In the genomic region with DNA sequence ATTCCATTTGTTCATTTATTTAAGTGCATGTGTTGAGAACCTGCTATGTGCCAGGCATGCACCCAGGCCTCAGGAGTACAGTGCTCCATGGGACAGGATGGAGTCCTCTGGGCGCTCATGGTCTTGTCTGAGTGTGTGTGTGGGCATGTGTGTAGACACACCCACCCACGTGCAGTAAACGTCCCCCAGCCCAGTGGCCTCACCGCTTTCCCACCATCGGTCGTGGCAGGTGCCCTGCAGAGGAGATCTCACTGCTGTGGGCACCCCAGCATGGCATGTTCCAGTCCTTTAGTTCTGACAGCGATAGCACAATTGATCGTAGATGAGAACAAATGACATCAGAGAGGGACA, we compare ENCODE assay signal across 1 cellular context.
TF ChIP-seq lines count a peak whose summit lies in the region.

No MANE protein-coding gene starts in this region.

TF ChIP-seq in HCT116, 20 proteins besides CTCF, POLR2A, EP300 and RAD21 (continued from another document):
- TF ChIP-seq, protein P1, sequence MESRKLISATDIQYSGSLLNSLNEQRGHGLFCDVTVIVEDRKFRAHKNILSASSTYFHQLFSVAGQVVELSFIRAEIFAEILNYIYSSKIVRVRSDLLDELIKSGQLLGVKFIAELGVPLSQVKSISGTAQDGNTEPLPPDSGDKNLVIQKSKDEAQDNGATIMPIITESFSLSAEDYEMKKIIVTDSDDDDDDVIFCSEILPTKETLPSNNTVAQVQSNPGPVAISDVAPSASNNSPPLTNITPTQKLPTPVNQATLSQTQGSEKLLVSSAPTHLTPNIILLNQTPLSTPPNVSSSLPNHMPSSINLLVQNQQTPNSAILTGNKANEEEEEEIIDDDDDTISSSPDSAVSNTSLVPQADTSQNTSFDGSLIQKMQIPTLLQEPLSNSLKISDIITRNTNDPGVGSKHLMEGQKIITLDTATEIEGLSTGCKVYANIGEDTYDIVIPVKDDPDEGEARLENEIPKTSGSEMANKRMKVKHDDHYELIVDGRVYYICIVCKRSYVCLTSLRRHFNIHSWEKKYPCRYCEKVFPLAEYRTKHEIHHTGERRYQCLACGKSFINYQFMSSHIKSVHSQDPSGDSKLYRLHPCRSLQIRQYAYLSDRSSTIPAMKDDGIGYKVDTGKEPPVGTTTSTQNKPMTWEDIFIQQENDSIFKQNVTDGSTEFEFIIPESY (IDR thresholded peaks at IDR 0.05; ENCODE audit: extremely low read depth, insufficient replicate concordance, low read length): no peak
- no peak for TF ChIP-seq CBX3 (IDR thresholded peaks at IDR 0.05; ENCODE audit: low read depth)
- no peak for TF ChIP-seq POLR2AphosphoS5 (IDR thresholded peaks at IDR 0.05; ENCODE audit: low read depth, low read length)
- no peak for TF ChIP-seq ATF3 (IDR thresholded peaks at IDR 0.05)
- no peak for TF ChIP-seq SRF (IDR thresholded peaks at IDR 0.05; ENCODE audit: low read depth)
- TF ChIP-seq ZFX (IDR thresholded peaks at IDR 0.05): no peak
- TF ChIP-seq ELF1 (IDR thresholded peaks at IDR 0.05; ENCODE audit: borderline replicate concordance, low read depth): no peak
- TF ChIP-seq SIN3A (IDR thresholded peaks at IDR 0.05; ENCODE audit: low read depth): no peak
- no peak for TF ChIP-seq FOSL1 (IDR thresholded peaks at IDR 0.05; ENCODE audit: low read depth)
- TF ChIP-seq EGR1 (IDR thresholded peaks at IDR 0.05; ENCODE audit: low read depth): no peak
- no peak for TF ChIP-seq ZNF274 (IDR thresholded peaks at IDR 0.05; ENCODE audit: low read depth, low read length)
- no peak for TF ChIP-seq JUND (IDR thresholded peaks at IDR 0.05)
- TF ChIP-seq EZH2 (IDR thresholded peaks at IDR 0.05): no peak
- no peak for TF ChIP-seq CEBPB (IDR thresholded peaks at IDR 0.05; ENCODE audit: low read depth)
- TF ChIP-seq REST (IDR thresholded peaks at IDR 0.05; ENCODE audit: low read depth): no peak
- no peak for TF ChIP-seq YY1 (IDR thresholded peaks at IDR 0.05; ENCODE audit: extremely low read depth, insufficient replicate concordance, low read depth, low read length)
- no peak for TF ChIP-seq SP1 (IDR thresholded peaks at IDR 0.05; ENCODE audit: low read depth)
- TF ChIP-seq, protein P2, sequence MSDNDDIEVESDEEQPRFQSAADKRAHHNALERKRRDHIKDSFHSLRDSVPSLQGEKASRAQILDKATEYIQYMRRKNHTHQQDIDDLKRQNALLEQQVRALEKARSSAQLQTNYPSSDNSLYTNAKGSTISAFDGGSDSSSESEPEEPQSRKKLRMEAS (IDR thresholded peaks at IDR 0.05): no peak
- TF ChIP-seq EZH2phosphoT487 (IDR thresholded peaks at IDR 0.05; ENCODE audit: borderline replicate concordance): no peak
